18 cellular contexts compared by ENCODE assay signal in genomic region chr11:27626269-27626937, GRCh38.
"Had no signal": no experiment of that assay in that cellular context is flagged by ENCODE, and none has a peak within 500 bp of the region (broad histone marks: within the 10 kb centered on the region; RNA-seq: fewer than 3 reads in every experiment).

No MANE protein-coding gene starts in this region.

- ATAC-seq: gastroesophageal sphincter; left ventricle myocardium superior; naive thymus-derived CD4-positive, alpha-beta T cell; psoas muscle had no signal

- H3K4me1 ChIP-seq: gastroesophageal sphincter, psoas muscle, sigmoid colon had no signal

- H3K36me3 Mint-ChIP-seq: immature natural killer cell had no signal

- H3K27ac Mint-ChIP-seq: dendritic cell treated with granulocyte-macrophage colony-stimulating factor and Interleukin-4, amounts not matched to agents 40 ng/mL and 50 ng/mL, for 4 days; immature natural killer cell; naive thymus-derived CD4-positive, alpha-beta T cell had no signal

- H3K36me3 ChIP-seq: esophagus squamous epithelium, gastroesophageal sphincter, neutrophil, sigmoid colon had no signal

- H3K4me3 ChIP-seq: esophagus squamous epithelium, gastroesophageal sphincter, lung, psoas muscle, sigmoid colon had no signal

- H3K27me3 ChIP-seq: esophagus squamous epithelium, gastroesophageal sphincter, neutrophil, sigmoid colon had no signal

- H3K9me3 ChIP-seq: esophagus squamous epithelium, gastroesophageal sphincter, neutrophil, psoas muscle, sigmoid colon had no signal

- H3K4me3 Mint-ChIP-seq: dendritic cell treated with granulocyte-macrophage colony-stimulating factor and Interleukin-4, amounts not matched to agents 40 ng/mL and 50 ng/mL, for 4 days; immature natural killer cell; naive thymus-derived CD4-positive, alpha-beta T cell had no signal

- H3K4me1 Mint-ChIP-seq: immature natural killer cell had no signal

- DNase-seq: esophagus squamous epithelium; foreskin fibroblast; glutamatergic neuron; immature natural killer cell; left ventricle myocardium superior; naive thymus-derived CD4-positive, alpha-beta T cell; psoas muscle; sigmoid colon; small intestine; stimulated activated CD4-positive, alpha-beta T cell treated with anti-CD3 and anti-CD28 coated beads, Interleukin-12 subunit alpha, Interleukin-12 subunit beta, amount 100 ng/mL, for 4 hours; stimulated activated naive CD4-positive, alpha-beta T cell treated with Interleukin-2 at 50 U/mL for 16 hours; trophoblast cell had no signal

- FAIRE-seq: colon, keratinocyte, small intestine had no signal

- H3K27ac ChIP-seq: esophagus squamous epithelium, gastroesophageal sphincter, neutrophil, psoas muscle, sigmoid colon had no signal

- H3K27me3 Mint-ChIP-seq: dendritic cell treated with granulocyte-macrophage colony-stimulating factor and Interleukin-4, amounts not matched to agents 40 ng/mL and 50 ng/mL, for 4 days; naive thymus-derived CD4-positive, alpha-beta T cell had no signal
